1 cellular context compared by ENCODE assay signal in the genomic region with DNA sequence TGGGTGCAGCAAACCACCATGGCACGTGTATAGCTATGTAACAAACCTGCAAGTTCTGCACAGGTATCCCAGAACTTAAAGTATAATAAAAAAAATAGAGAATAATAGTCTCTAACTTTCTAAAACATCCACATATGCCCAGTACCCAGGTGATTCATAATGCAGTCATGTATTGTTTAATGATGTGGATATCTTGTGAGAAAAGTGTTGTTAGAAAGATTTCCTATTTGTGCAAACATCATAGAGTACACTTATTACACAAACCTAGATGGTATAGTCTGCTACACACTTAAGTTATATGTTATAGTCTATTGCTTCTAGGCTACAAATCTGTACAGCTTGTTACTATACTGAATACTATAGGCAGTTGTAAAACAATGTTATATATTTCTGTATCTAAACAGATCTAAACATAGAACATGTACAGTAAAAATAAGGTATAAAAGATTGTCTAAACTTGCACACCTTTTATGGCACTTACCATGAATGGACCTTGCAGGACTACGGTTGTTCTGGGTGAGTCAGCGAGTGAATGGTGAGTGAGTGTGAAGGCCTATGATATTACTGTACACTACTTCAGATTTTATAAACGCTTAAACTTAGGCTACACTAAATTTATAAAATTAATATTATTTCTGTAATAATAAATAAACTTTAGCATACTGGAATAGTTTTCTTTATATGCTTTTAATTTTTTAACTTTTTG.
A peak's percentile ranks its signal among the peaks of the same experiment; 100 is the strongest.
TF ChIP-seq lines count a peak whose summit lies in the region.

No MANE protein-coding gene starts in this region.

TF ChIP-seq in endothelial cell of umbilical vein, 7 proteins besides CTCF, POLR2A, EP300 and RAD21:
- TF ChIP-seq FOS (IDR thresholded peaks at IDR 0.05; ENCODE audit: borderline replicate concordance, insufficient read depth, low read length) (peak; percentile 40), JUN (IDR thresholded peaks at IDR 0.05; ENCODE audit: borderline replicate concordance, insufficient read depth, insufficient read length, low read depth) (no peak)
